Comparison of ENCODE assay signal across 8 cellular contexts in the genomic region with DNA sequence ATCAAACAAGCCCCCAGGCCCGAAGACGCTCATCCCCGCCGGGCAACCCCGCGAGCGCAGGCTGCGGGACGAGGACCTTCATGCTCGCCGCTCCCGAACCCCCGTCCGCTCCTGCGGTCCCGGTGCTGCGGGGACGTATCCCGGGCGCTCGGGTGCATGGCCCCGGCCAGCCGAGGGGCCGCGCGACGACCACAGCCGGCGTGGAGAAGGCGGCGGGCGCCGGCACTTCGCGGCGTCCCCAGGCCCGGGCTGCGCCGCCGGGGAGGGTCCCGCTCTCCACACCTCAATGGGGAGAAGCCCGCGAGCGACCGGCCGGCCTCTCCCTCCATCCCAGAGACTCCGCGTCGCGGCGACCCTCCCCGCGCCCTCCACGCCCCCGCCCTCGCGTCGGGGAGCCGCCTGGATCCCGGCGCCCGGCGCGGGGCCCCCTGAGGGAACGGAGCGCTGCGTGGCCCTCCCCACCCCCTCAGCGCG. TPM values are rescaled to one million over a fixed set of nuclear protein-coding genes. Genes with fewer than 3 reads are reported as not detected.
DNase-seq lines count a peak whose midpoint lies in the region; ATAC-seq and TF ChIP-seq lines count a peak whose summit lies in the region.

No MANE protein-coding gene starts in this region.

- peaks cover 53% of the 10 kb centered on the region for H3K27me3 Mint-ChIP-seq in activated CD8-positive, alpha-beta T cell treated with anti-CD3 and anti-CD28 coated beads, Interleukin-2, amount 10 ng/mL, durations not matched to agents 7 days and 5 days (ENCODE audit: low read depth)

- intact Hi-C loops in sciatic nerve (cut with DNase I): loop anchor here (10.0 kb wide), 1 partner anchor 319 kb away; no protein-coding TSS in a partner anchor

- peaks cover 10% of the 10 kb centered on the region for H3K4me1 Mint-ChIP-seq in activated CD8-positive, alpha-beta T cell treated with anti-CD3 and anti-CD28 coated beads, Interleukin-2, amount 10 ng/mL, durations not matched to agents 7 days and 5 days (ENCODE audit: low read depth)

- no peaks in the 10 kb centered on the region for H3K36me3 ChIP-seq in HEK293 (ENCODE audit: control insufficient read depth in 2 of 2, insufficient read depth in 1 of 2, low read length in 2 of 2)

- no peaks in the 10 kb centered on the region for H3K36me3 Mint-ChIP-seq in activated CD8-positive, alpha-beta T cell treated with anti-CD3 and anti-CD28 coated beads, Interleukin-2, amount 10 ng/mL, durations not matched to agents 7 days and 5 days (ENCODE audit: low read depth)

- POLR2A ChIA-PET in HEK293 (lab: Yijun Ruan, JAX): interaction anchor here (0.8 to 2.9 kb wide), 5 partner anchors 9 to 318 kb away, joined by 3 to 14 read pairs (median 3); no protein-coding TSS in a partner anchor
- POLR2A ChIA-PET in activated CD8-positive, alpha-beta T cell treated with anti-CD3 and anti-CD28 coated beads, Interleukin-2, amount 10 ng/mL, durations not matched to agents 7 days and 5 days (lab: Charles Lee): no interaction called here

- CTCF ChIA-PET in HEK293 (lab: Yijun Ruan, JAX): interaction anchor here (3.3 to 3.7 kb wide), 2 partner anchors 10 to 289 kb away, joined by 26 to 30 read pairs; no protein-coding TSS in a partner anchor
- CTCF ChIA-PET in activated CD8-positive, alpha-beta T cell treated with anti-CD3 and anti-CD28 coated beads, Interleukin-2, amount 10 ng/mL, durations not matched to agents 7 days and 5 days (lab: Charles Lee): interaction anchor here (0.6 kb wide), 1 partner anchor 11 kb away, joined by 3 read pairs; no protein-coding TSS in a partner anchor

- DNase-seq in GM13977 (ENCODE audit: low spot score) (peak; percentile 8), GM13976 (ENCODE audit: low spot score) (no peak), sciatic nerve (ENCODE audit: low spot score) (no peak), OCI-M1 (lab: John Stamatoyannopoulos, UW) (no peak)
- no peak for DNase-seq in activated CD8-positive, alpha-beta T cell treated with anti-CD3 and anti-CD28 coated beads, Interleukin-2, amount 10 ng/mL, durations not matched to agents 7 days and 5 days
- DNase-seq in stimulated activated naive CD8-positive, alpha-beta T cell treated with anti-CD3 and anti-CD28 coated beads, Interleukin-15, Interleukin-2, amounts not matched to agents 100 U/mL and 50 U/mL, for 24 hours: peak; percentile 11

- H3K4me3 Mint-ChIP-seq in activated CD8-positive, alpha-beta T cell treated with anti-CD3 and anti-CD28 coated beads, Interleukin-2, amount 10 ng/mL, durations not matched to agents 7 days and 5 days: peak overlapping the region; percentile 65

- H3K9me3 ChIP-seq in HEK293 (ENCODE audit: control insufficient read depth, insufficient read depth, low read depth, low read length): no peaks in the 10 kb centered on the region

- ATAC-seq in activated CD8-positive, alpha-beta T cell treated with anti-CD3 and anti-CD28 coated beads, Interleukin-2, amount 10 ng/mL, durations not matched to agents 7 days and 5 days: peak; percentile 35
- ATAC-seq in stimulated activated naive CD8-positive, alpha-beta T cell treated with anti-CD3 and anti-CD28 coated beads, Interleukin-15, Interleukin-2, amounts not matched to agents 100 U/mL and 50 U/mL, for 24 hours: peak; percentile 25
- ATAC-seq in sciatic nerve: no peak

- in situ Hi-C loops in GM13977 (cut with MboI; ENCODE audit: low pct_unique_long_range_greater_than_20kb, low sequenced_read_pairs, unreplicated experiment): no loop called here
- in situ Hi-C loops in GM13976 (cut with MboI; ENCODE audit: low sequenced_read_pairs, unreplicated experiment): no loop called here

- no peak overlapping the region for H3K27ac Mint-ChIP-seq in activated CD8-positive, alpha-beta T cell treated with anti-CD3 and anti-CD28 coated beads, Interleukin-2, amount 10 ng/mL, durations not matched to agents 7 days and 5 days

- no peaks in the 10 kb centered on the region for H3K9me3 Mint-ChIP-seq in activated CD8-positive, alpha-beta T cell treated with anti-CD3 and anti-CD28 coated beads, Interleukin-2, amount 10 ng/mL, durations not matched to agents 7 days and 5 days (ENCODE audit: insufficient read depth)

- peaks cover 30% of the 10 kb centered on the region for H3K4me1 ChIP-seq in HEK293 (ENCODE audit: control insufficient read depth, insufficient read depth, low read length)

- peak overlapping the region; percentile 85 for H3K4me3 ChIP-seq in HEK293 (ENCODE audit: low read depth, low read length)
- H3K4me3 ChIP-seq in iPS-11a (ENCODE audit: low read depth, low read length): peak overlapping the region; percentile 85

- peak overlapping the region; percentile 67; the same call in 1 of the 2 replicates for H3K27ac ChIP-seq in HEK293 (ENCODE audit: extremely low read depth, low read depth, low read length)

- TF ChIP-seq CTCF in GM13977 (IDR thresholded peaks at IDR 0.05; ENCODE audit: extremely low read depth, insufficient read depth, missing control alignments) (no peak), HEK293 (tag by site-specific recombination; IDR thresholded peaks at IDR 0.05) (no peak), GM13976 (IDR thresholded peaks at IDR 0.05; ENCODE audit: borderline replicate concordance, control extremely low read depth, extremely low read depth, insufficient read depth, missing control alignments) (no peak)

TF ChIP-seq in HEK293, 187 proteins besides CTCF, POLR2A, EP300 and RAD21:
- TF ChIP-seq ZNF558 (tag by site-specific recombination; IDR thresholded peaks at IDR 0.05) (no peak), ZNF600 (tag by site-specific recombination; IDR thresholded peaks at IDR 0.05) (0 out of 2 replicates have a peak, but pooled peaks have one; percentile 3), ZNF596 (tag by site-specific recombination; IDR thresholded peaks at IDR 0.05) (no peak), ZNF426 (tag by site-specific recombination; IDR thresholded peaks at IDR 0.05) (no peak), ZNF664 (tag by site-specific recombination; IDR thresholded peaks at IDR 0.05) (no peak), SALL2 (tag by site-specific recombination; IDR thresholded peaks at IDR 0.05; ENCODE audit: borderline replicate concordance) (no peak), FEZF1 (tag by site-specific recombination; IDR thresholded peaks at IDR 0.05) (no peak), KLF9 (tag by site-specific recombination; IDR thresholded peaks at IDR 0.05; ENCODE audit: low read depth) (no peak), ZNF24 (tag by site-specific recombination; IDR thresholded peaks at IDR 0.05) (no peak), ZNF302 (tag by site-specific recombination; IDR thresholded peaks at IDR 0.05; ENCODE audit: low read depth) (no peak), ZNF202 (tag by site-specific recombination; IDR thresholded peaks at IDR 0.05; ENCODE audit: borderline replicate concordance) (no peak), ZNF843 (tag by site-specific recombination; IDR thresholded peaks at IDR 0.05) (no peak), ZNF544 (tag by site-specific recombination; IDR thresholded peaks at IDR 0.05) (no peak), ZBTB20 (tag by site-specific recombination; IDR thresholded peaks at IDR 0.05) (0 out of 2 replicates have a peak, but pooled peaks have one; percentile 8), ZNF561 (tag by site-specific recombination; IDR thresholded peaks at IDR 0.05; ENCODE audit: borderline replicate concordance) (0 out of 2 replicates have a peak, but pooled peaks have one; percentile 23), ZNF610 (tag by site-specific recombination; IDR thresholded peaks at IDR 0.05; ENCODE audit: borderline replicate concordance) (no peak)
- TF ChIP-seq, protein P1, sequence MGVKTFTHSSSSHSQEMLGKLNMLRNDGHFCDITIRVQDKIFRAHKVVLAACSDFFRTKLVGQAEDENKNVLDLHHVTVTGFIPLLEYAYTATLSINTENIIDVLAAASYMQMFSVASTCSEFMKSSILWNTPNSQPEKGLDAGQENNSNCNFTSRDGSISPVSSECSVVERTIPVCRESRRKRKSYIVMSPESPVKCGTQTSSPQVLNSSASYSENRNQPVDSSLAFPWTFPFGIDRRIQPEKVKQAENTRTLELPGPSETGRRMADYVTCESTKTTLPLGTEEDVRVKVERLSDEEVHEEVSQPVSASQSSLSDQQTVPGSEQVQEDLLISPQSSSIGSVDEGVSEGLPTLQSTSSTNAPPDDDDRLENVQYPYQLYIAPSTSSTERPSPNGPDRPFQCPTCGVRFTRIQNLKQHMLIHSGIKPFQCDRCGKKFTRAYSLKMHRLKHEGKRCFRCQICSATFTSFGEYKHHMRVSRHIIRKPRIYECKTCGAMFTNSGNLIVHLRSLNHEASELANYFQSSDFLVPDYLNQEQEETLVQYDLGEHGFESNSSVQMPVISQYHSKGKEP (tag by site-specific recombination; IDR thresholded peaks at IDR 0.05): no peak
TF ChIP-seq in HEK293: peak in this region for 3.

RNA-seq across cellular contexts. Expression of a gene that starts 0.4 kb away (rescaled TPM):
- total RNA-seq in activated CD8-positive, alpha-beta T cell treated with anti-CD3 and anti-CD28 coated beads, Interleukin-2, amount 10 ng/mL, durations not matched to agents 7 days and 5 days: under 1 TPM in 1 of 2 experiments, not detected in 1; 0.21 TPM
- total RNA-seq in sciatic nerve: 33.7 TPM

Comparison
In these comparisons a context has a peak if more than half of its experiments do, and no peak if none do; other contexts are left out.
1. DNase-seq: peak in GM13977 (single experiment) and stimulated activated naive CD8-positive, alpha-beta T cell treated with anti-CD3 and anti-CD28 coated beads, Interleukin-15, Interleukin-2, amounts not matched to agents 100 U/mL and 50 U/mL, for 24 hours (single experiment); none in activated CD8-positive, alpha-beta T cell treated with anti-CD3 and anti-CD28 coated beads, Interleukin-2, amount 10 ng/mL, durations not matched to agents 7 days and 5 days (single experiment), GM13976 (single experiment), sciatic nerve (single experiment) and OCI-M1 (single experiment).
2. RNA of a gene that starts 0.4 kb away (total RNA-seq): 33.7 TPM in sciatic nerve (single experiment); 0.21 TPM in activated CD8-positive, alpha-beta T cell treated with anti-CD3 and anti-CD28 coated beads, Interleukin-2, amount 10 ng/mL, durations not matched to agents 7 days and 5 days; every median in the first group is over 10 times any median in the second.